ENCODE assay signal across 9 cellular contexts in the genomic region with DNA sequence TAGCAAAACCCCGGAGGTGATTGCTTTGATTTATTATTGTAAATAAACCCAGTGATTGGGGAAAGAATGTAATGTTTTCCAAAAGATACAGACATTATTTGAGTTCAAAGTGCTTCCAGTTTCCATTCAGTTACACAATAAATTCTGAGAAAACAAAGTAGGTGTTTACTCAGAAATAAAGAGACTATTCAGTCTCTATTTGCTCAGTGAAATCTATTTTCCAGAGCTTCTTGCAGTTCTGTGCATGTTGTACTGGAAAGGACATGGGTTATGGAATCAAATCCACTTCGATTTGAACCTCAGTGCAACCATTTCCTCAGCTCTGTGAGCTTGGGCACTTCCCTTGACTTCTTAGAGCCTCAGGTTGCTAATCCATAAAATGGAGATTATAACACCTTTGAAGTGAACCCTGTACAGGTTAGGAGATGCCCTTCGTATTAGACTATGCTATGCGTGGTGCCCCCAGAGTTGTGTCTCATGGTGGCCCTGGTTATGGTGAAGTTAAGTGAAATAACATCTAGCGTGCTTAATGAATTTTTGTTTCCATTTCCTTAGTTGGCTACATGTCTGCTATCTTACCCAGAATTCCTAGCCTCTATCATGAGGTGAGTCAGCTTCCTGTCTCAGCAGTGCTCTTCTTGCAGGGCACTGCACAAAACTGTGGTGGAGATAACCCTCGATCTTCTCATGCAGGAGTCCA.
A peak's percentile ranks its signal among the peaks of the same experiment; 100 is the strongest.
DNase-seq lines count a peak whose midpoint lies in the region; ATAC-seq, FAIRE-seq and TF ChIP-seq lines count a peak whose summit lies in the region.
"Had no signal": no experiment of that assay in that cellular context is flagged by ENCODE, and none has a peak within 500 bp of the region (broad histone marks: within the 10 kb centered on the region; RNA-seq: fewer than 3 reads in every experiment).

No MANE protein-coding gene starts in this region.

- H3K14ac ChIP-seq in neuronal stem cell (ENCODE audit: low read length): no peak overlapping the region

- BruUV-seq in K562 (replicated peaks; lab: Mats Ljungman, UMichigan): no TSS peak

- peak in 1 of 2 experiments; percentile 12; a peak in 2 of 4 replicates for TF ChIP-seq RAD21 in K562 (CRISPR knock-in tag; conservative IDR thresholded peaks at IDR 0.05 in 1 of 2, IDR thresholded peaks at IDR 0.05 in 1 of 2)

- H2BK120ac ChIP-seq in neuronal stem cell (ENCODE audit: low read depth, low read length): no peak overlapping the region

- H3K9me3 ChIP-seq in CD8-positive, alpha-beta T cell (ENCODE audit: low read length): no peaks in the 10 kb centered on the region
- H3K9me3 ChIP-seq in OCI-LY1 (ENCODE audit: low read length): no peaks in the 10 kb centered on the region
- H3K9me3 ChIP-seq in K562 (replicated peaks; ENCODE audit: control insufficient read depth, insufficient read depth, low read depth, low read length): no peaks in the 10 kb centered on the region
- H3K9me3 ChIP-seq in neuronal stem cell (replicated peaks in 1 of 2; ENCODE audit: control insufficient read depth in 2 of 2, insufficient read depth in 1 of 2, low read depth in 1 of 2, low read length in 2 of 2): no peaks in the 10 kb centered on the region

- no peaks in the 10 kb centered on the region for H3K27me3 Mint-ChIP-seq in CD8-positive, alpha-beta T cell (ENCODE audit: low read depth)
- no peaks in the 10 kb centered on the region for H3K27me3 Mint-ChIP-seq in stimulated activated memory B cell treated with anti-CD40 and anti-IgM and Interleukin-4, amounts not matched to agents 10 μg/mL and 1 μg/mL and 100 μg/mL, for 72 hours

- H3K18ac ChIP-seq in neuronal stem cell (ENCODE audit: low read length): no peak overlapping the region

- H2AK5ac ChIP-seq in neuronal stem cell (ENCODE audit: low read depth, low read length): no peak overlapping the region

- H3K4me1 ChIP-seq in CD8-positive, alpha-beta T cell (ENCODE audit: insufficient read depth, low read length): peaks cover 79% of the 10 kb centered on the region
- H3K4me1 ChIP-seq in OCI-LY1 (ENCODE audit: insufficient read depth, low read length, severe bottlenecking) (peaks cover 82% of the 10 kb centered on the region), K562 (replicated peaks in 1 of 2; ENCODE audit: control insufficient read depth in 2 of 2, insufficient read depth in 2 of 2, low read length in 2 of 2) (peaks cover 18 to 31% of the 10 kb centered on the region in 2 experiments), neuronal stem cell (ENCODE audit: control insufficient read depth in 2 of 2, insufficient read depth in 1 of 2, low read depth in 1 of 2, low read length in 2 of 2) (no peaks in the 10 kb centered on the region)

- no peak for TF ChIP-seq CTCF in CD8-positive, alpha-beta T cell (IDR thresholded peaks at IDR 0.05)
- TF ChIP-seq CTCF in OCI-LY1 (IDR thresholded peaks at IDR 0.05; ENCODE audit: low read length) (no peak), K562 (IDR thresholded peaks at IDR 0.05 in 2 of 3, conservative IDR thresholded peaks at IDR 0.05 in 1 of 3; ENCODE audit: insufficient read depth in 2 of 3, low read depth in 1 of 3, low read length in 3 of 3) (no peak)

- H2BK12ac ChIP-seq in neuronal stem cell (ENCODE audit: low read length): no peak overlapping the region

- DNase-seq in CD8-positive, alpha-beta T cell: peak in 6 of 7 experiments; percentile 38 to 73 (median 55)
- DNase-seq in K562 (ENCODE audit: extremely low read depth in 1 of 4, low spot score in 3 of 4) (peak; percentile 27 to 81 (median 44)), NCI-H69 (lab: John Stamatoyannopoulos, UW) (no peak), neuronal stem cell (ENCODE audit: low spot score) (no peak), hypothalamus (lab: John Stamatoyannopoulos, UW) (no peak)

- peaks cover 92% of the 10 kb centered on the region for H3K79me2 ChIP-seq in OCI-LY1 (ENCODE audit: insufficient read depth, low read length)
- peaks cover 19% of the 10 kb centered on the region for H3K79me2 ChIP-seq in K562 (ENCODE audit: control insufficient read depth, insufficient read depth, low read length)

- H3K4me1 Mint-ChIP-seq in CD8-positive, alpha-beta T cell (ENCODE audit: low read depth): peaks cover 81% of the 10 kb centered on the region
- H3K4me1 Mint-ChIP-seq in stimulated activated memory B cell treated with anti-CD40 and anti-IgM and Interleukin-4, amounts not matched to agents 10 μg/mL and 1 μg/mL and 100 μg/mL, for 72 hours: peaks cover 83% of the 10 kb centered on the region

- no peak overlapping the region for H4K8ac ChIP-seq in neuronal stem cell (ENCODE audit: low read depth, low read length)

- H3K4me2 ChIP-seq in OCI-LY1 (ENCODE audit: low read length) (peak overlapping the region; percentile 19; the same call in 1 of the 2 replicates), K562 (ENCODE audit: insufficient read depth, low read length) (peak overlapping the region; percentile 37; the same call in 1 of the 2 replicates), neuronal stem cell (ENCODE audit: insufficient read depth, low read length, poor library complexity, severe bottlenecking) (no peak overlapping the region)

- TF ChIP-seq EP300 in K562 (IDR thresholded peaks at IDR 0.05; ENCODE audit: low read length): peak; percentile 35; the same call in 1 of the 2 replicates

- CTCF ChIA-PET in CD8-positive, alpha-beta T cell (lab: Charles Lee): interaction anchor here (0.9 to 5.0 kb wide), 6 partner anchors 9 to 192 kb away, joined by 3 to 17 read pairs (median 4); a partner anchor contains a TSS
- CTCF ChIA-PET in K562 (lab: Yijun Ruan, JAX; ENCODE audit: low intra/inter-chr PET ratio): no interaction called here

- no peak overlapping the region for H3K23ac ChIP-seq in neuronal stem cell (ENCODE audit: low read depth, low read length, poor library complexity)

- POLR2A ChIA-PET in CD8-positive, alpha-beta T cell (lab: Charles Lee): interaction anchor here (0.9 to 2.2 kb wide), 5 partner anchors 9 to 110 kb away, joined by 3 to 16 read pairs (median 5); a partner anchor contains a TSS
- POLR2A ChIA-PET in K562 (lab: Yijun Ruan, JAX): interaction anchor here (0.6 kb wide), 1 partner anchor 23 kb away, joined by 3 read pairs; no protein-coding TSS in a partner anchor

- no peak for TF ChIP-seq POLR2A in K562 (conservative IDR thresholded peaks at IDR 0.05)

- no peak overlapping the region for H3K4ac ChIP-seq in neuronal stem cell (ENCODE audit: low read length)

- H4K91ac ChIP-seq in neuronal stem cell (ENCODE audit: low read depth, low read length, poor library complexity): no peak overlapping the region

- no peaks in the 10 kb centered on the region for H3K9me1 ChIP-seq in K562 (ENCODE audit: control insufficient read depth, insufficient read depth, low read length)

- peak overlapping the region; percentile 44 for H3K27ac ChIP-seq in CD8-positive, alpha-beta T cell (ENCODE audit: low read depth, low read length)
- H3K27ac ChIP-seq in OCI-LY1 (ENCODE audit: low read depth, low read length, poor library complexity, severe bottlenecking) (peak overlapping the region; percentile 81), K562 (ENCODE audit: extremely low read depth, low read depth, low read length) (peak overlapping the region; percentile 76), neuronal stem cell (replicated peaks; ENCODE audit: low read length) (no peak overlapping the region)
- H3K27ac ChIP-seq: epithelial cell of prostate had no signal

- H3K36me3 Mint-ChIP-seq in CD8-positive, alpha-beta T cell: peaks cover 77% of the 10 kb centered on the region
- peaks cover 78% of the 10 kb centered on the region for H3K36me3 Mint-ChIP-seq in stimulated activated memory B cell treated with anti-CD40 and anti-IgM and Interleukin-4, amounts not matched to agents 10 μg/mL and 1 μg/mL and 100 μg/mL, for 72 hours

- FAIRE-seq in K562 (lab: Jason Lieb, UNC): peak; percentile 94

- H3K4me3 ChIP-seq in CD8-positive, alpha-beta T cell (ENCODE audit: low read depth, low read length): peak overlapping the region; percentile 5
- H3K4me3 ChIP-seq in OCI-LY1 (ENCODE audit: low read depth, low read length, poor library complexity, severe bottlenecking) (no peak overlapping the region), K562 (no peak overlapping the region), neuronal stem cell (ENCODE audit: low read length in 2 of 2) (no peak overlapping the region)

- no peaks in the 10 kb centered on the region for H3K27me3 ChIP-seq in CD8-positive, alpha-beta T cell (ENCODE audit: insufficient read depth, low read length)
- H3K27me3 ChIP-seq in OCI-LY1 (ENCODE audit: insufficient read depth, low read length) (no peaks in the 10 kb centered on the region), K562 (ENCODE audit: control insufficient read depth in 2 of 2, insufficient read depth in 2 of 2, low read length in 2 of 2) (no peaks in the 10 kb centered on the region), neuronal stem cell (ENCODE audit: control insufficient read depth in 3 of 3, insufficient read depth in 3 of 3, low read depth in 1 of 3, low read length in 3 of 3) (no peaks in the 10 kb centered on the region)

- no peaks in the 10 kb centered on the region for H3K9me2 ChIP-seq in OCI-LY1 (ENCODE audit: low read depth, low read length)

- H2AFZ ChIP-seq in OCI-LY1 (ENCODE audit: low read length): no peak overlapping the region
- H2AFZ ChIP-seq in K562 (ENCODE audit: low read depth, low read length): peak overlapping the region; percentile 7; the same call in 1 of the 2 replicates
- H2AFZ ChIP-seq in neuronal stem cell (ENCODE audit: low read length): no peak overlapping the region

- H4K20me1 ChIP-seq in OCI-LY1 (ENCODE audit: insufficient read depth, low read length): no peaks in the 10 kb centered on the region; the same call in 1 of the 2 replicates
- H4K20me1 ChIP-seq in K562 (replicated peaks; ENCODE audit: control insufficient read depth, insufficient read depth, low read length): no peaks in the 10 kb centered on the region

- peak overlapping the region; percentile 19; the same call in 1 of the 2 replicates for H3K9ac ChIP-seq in OCI-LY1 (ENCODE audit: low read length)
- peak overlapping the region in 1 of 2 experiments; percentile 7; a peak in 2 of 4 replicates for H3K9ac ChIP-seq in K562 (ENCODE audit: insufficient read depth in 1 of 2, low read depth in 2 of 2, low read length in 2 of 2)
- H3K9ac ChIP-seq in neuronal stem cell (ENCODE audit: low read depth, low read length, poor library complexity): no peak overlapping the region

- WGBS in K562 (ENCODE audit: insufficient coverage, low coverage, missing lambda C conversion rate): 49% methylated on average over 6 of the region's 6 CpGs
- WGBS in neuronal stem cell (ENCODE audit: extremely low coverage in 2 of 2, insufficient read length in 2 of 2, insufficient replicate concordance in 1 of 2), 2 donors: no CpG with 5 or more reads among the region's 6 CpGs

- in situ Hi-C loops in K562 (cut with MboI): no loop called here

- intact Hi-C loops in CD8-positive, alpha-beta T cell (cut with DNase I, micrococcal nuclease): loop anchor here (1.0 to 5.0 kb wide), 4 partner anchors 14 to 259 kb away; a partner anchor contains a TSS
- intact Hi-C loops in K562 (cut with micrococcal nuclease): loop anchor here (5.0 kb wide), 1 partner anchor 44 kb away; no protein-coding TSS in a partner anchor

- H3K9me3 Mint-ChIP-seq in CD8-positive, alpha-beta T cell: no peaks in the 10 kb centered on the region
- no peaks in the 10 kb centered on the region for H3K9me3 Mint-ChIP-seq in stimulated activated memory B cell treated with anti-CD40 and anti-IgM and Interleukin-4, amounts not matched to agents 10 μg/mL and 1 μg/mL and 100 μg/mL, for 72 hours

- H3K36me3 ChIP-seq in CD8-positive, alpha-beta T cell (ENCODE audit: insufficient read depth, low read length): peaks cover 26% of the 10 kb centered on the region
- peaks cover 95% of the 10 kb centered on the region for H3K36me3 ChIP-seq in OCI-LY1 (ENCODE audit: insufficient read depth, low read length)
- H3K36me3 ChIP-seq in K562 (ENCODE audit: control insufficient read depth, insufficient read depth, low read length): peaks cover 74% of the 10 kb centered on the region
- H3K36me3 ChIP-seq in neuronal stem cell (replicated peaks in 1 of 2; ENCODE audit: control insufficient read depth in 2 of 2, insufficient read depth in 2 of 2, low read length in 2 of 2): peaks cover 16 to 20% of the 10 kb centered on the region in 2 donors

- peak overlapping the region; percentile 49 for H3K4me3 Mint-ChIP-seq in CD8-positive, alpha-beta T cell
- H3K4me3 Mint-ChIP-seq in stimulated activated memory B cell treated with anti-CD40 and anti-IgM and Interleukin-4, amounts not matched to agents 10 μg/mL and 1 μg/mL and 100 μg/mL, for 72 hours: peak overlapping the region; percentile 66

- H2BK15ac ChIP-seq in neuronal stem cell (ENCODE audit: low read length): no peak overlapping the region

- H3K79me1 ChIP-seq in neuronal stem cell (ENCODE audit: low read depth, low read length): no peaks in the 10 kb centered on the region

- H3F3A ChIP-seq in OCI-LY1 (ENCODE audit: insufficient read depth, low read length): peaks cover 5% of the 10 kb centered on the region; the same call in 1 of the 2 replicates

- peak; percentile 95 for ATAC-seq in CD8-positive, alpha-beta T cell
- peak; percentile 46 for ATAC-seq in GM21576 (IDR thresholded peaks at IDR 0.05; ENCODE audit: unreplicated experiment)
- peak; percentile 87 for ATAC-seq in K562
- peak; percentile 84 for ATAC-seq in stimulated activated memory B cell treated with anti-CD40 and anti-IgM and Interleukin-4, amounts not matched to agents 10 μg/mL and 1 μg/mL and 100 μg/mL, for 72 hours

- H3K27ac Mint-ChIP-seq in CD8-positive, alpha-beta T cell: peak overlapping the region; percentile 95
- H3K27ac Mint-ChIP-seq in stimulated activated memory B cell treated with anti-CD40 and anti-IgM and Interleukin-4, amounts not matched to agents 10 μg/mL and 1 μg/mL and 100 μg/mL, for 72 hours: peak overlapping the region; percentile 86

- H2BK5ac ChIP-seq in neuronal stem cell (ENCODE audit: low read length): no peak overlapping the region

Comparison
In these comparisons a context has a peak if more than half of its experiments do, and no peak if none do; other contexts are left out.
1. DNase-seq: peak in CD8-positive, alpha-beta T cell (6 of 7) and K562 (4 of 4); none in NCI-H69 (single experiment), neuronal stem cell (single experiment) and hypothalamus (0 of 51).
2. Peak in every context shown above with its lines, with median percentiles within 50 percentile points of each other: ATAC-seq.